Comparison of ENCODE assay signal across 16 cellular contexts in the genomic region with DNA sequence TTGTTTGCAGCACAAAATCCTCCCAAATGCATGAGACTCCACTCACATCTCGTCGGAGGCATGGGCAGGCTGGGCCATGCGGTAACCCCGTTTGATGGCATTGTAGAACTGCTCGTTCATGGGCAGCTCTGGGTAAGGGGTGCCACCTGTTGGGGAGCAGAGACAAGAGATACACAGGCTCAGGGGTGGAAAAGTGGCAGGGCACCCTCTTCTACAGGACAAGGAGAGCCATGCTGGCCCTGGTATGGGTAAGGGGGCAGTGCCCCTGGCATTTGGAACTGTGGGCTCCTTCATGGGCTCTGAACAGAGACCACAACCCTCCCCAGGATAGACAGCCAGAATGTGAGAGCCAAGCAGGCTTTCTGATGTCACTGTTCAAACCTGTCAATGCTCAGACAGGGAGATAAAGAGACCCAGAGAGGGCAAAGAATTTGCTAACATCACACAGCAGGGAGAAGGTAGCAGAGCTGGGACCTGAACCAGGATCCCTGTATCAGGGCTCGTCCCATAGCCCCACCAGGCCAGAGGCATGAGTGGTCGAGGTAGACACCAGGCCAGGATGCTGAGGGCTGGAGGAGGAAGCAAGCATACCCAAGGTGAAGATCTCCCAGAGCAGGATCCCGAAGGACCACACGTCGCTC. TPM values are rescaled to one million over a fixed set of nuclear protein-coding genes. Genes with fewer than 3 reads are reported as not detected.
DNase-seq lines count a peak whose midpoint lies in the region; ATAC-seq, FAIRE-seq and TF ChIP-seq lines count a peak whose summit lies in the region.
"Had no signal": no experiment of that assay in that cellular context is flagged by ENCODE, and none has a peak within 500 bp of the region (broad histone marks: within the 10 kb centered on the region; RNA-seq: fewer than 3 reads in every experiment).

No MANE protein-coding gene starts in this region.

- H3K9ac ChIP-seq in PC-3 (ENCODE audit: low read length), result no peak overlapping the region
- H3K9ac ChIP-seq in kidney (ENCODE audit: low read length in 2 of 2), result no peak overlapping the region

- ATAC-seq in PC-3, result peak; percentile 39; the same call in 1 of the 2 replicates
- no peak for ATAC-seq in aorta (ENCODE audit: low FRiP score)
- ATAC-seq in GM21515 (IDR thresholded peaks at IDR 0.05; ENCODE audit: unreplicated experiment), result no peak
- ATAC-seq: gastrocnemius medialis had no signal

- POLR2A ChIA-PET in PC-3 (lab: Charles Lee; ENCODE audit: unreplicated experiment), result no interaction called here

- H3K4me1 ChIP-seq in right atrium auricular region (peaks cover 0 to 8% of the 10 kb centered on the region in 2 donors), PC-3 (ENCODE audit: insufficient read depth, low read length) (no peaks in the 10 kb centered on the region), kidney (ENCODE audit: control insufficient read depth in 1 of 2, insufficient read depth in 1 of 2, low read depth in 1 of 2, low read length in 2 of 2) (no peaks in the 10 kb centered on the region), aorta (ENCODE audit: control insufficient read depth in 1 of 2, insufficient read depth in 2 of 2, low read length in 2 of 2) (no peaks in the 10 kb centered on the region)
- H3K4me1 ChIP-seq: breast epithelium, gastrocnemius medialis had no signal

- peaks cover 11% of the 10 kb centered on the region for H3K27me3 Mint-ChIP-seq in endothelial cell (ENCODE audit: unreplicated experiment)

- H3K9me3 ChIP-seq in right atrium auricular region (no peaks in the 10 kb centered on the region), PC-3 (ENCODE audit: low read length) (no peaks in the 10 kb centered on the region), kidney (ENCODE audit: control insufficient read depth in 1 of 2, low read length in 2 of 2) (no peaks in the 10 kb centered on the region), aorta (ENCODE audit: control insufficient read depth, low read length) (no peaks in the 10 kb centered on the region)
- H3K9me3 ChIP-seq: breast epithelium, gastrocnemius medialis had no signal

- H3K4me1 Mint-ChIP-seq in endothelial cell (ENCODE audit: unreplicated experiment), result peaks cover 2% of the 10 kb centered on the region

- no peak overlapping the region for H3K4me2 ChIP-seq in PC-3 (ENCODE audit: low read length)

- TF ChIP-seq CTCF in right atrium auricular region (IDR thresholded peaks at IDR 0.05) (no peak), PC-3 (conservative IDR thresholded peaks at IDR 0.05; ENCODE audit: low read depth, low read length) (no peak), kidney (IDR thresholded peaks at IDR 0.05; ENCODE audit: borderline replicate concordance, extremely low read depth, insufficient read depth) (no peak), endothelial cell (IDR thresholded peaks at IDR 0.05; ENCODE audit: unreplicated experiment) (no peak)

- BruUV-seq in PC-3 (replicated peaks; lab: Mats Ljungman, UMichigan), result no TSS peak

- H4K20me1 ChIP-seq in PC-3 (ENCODE audit: low read length), result no peaks in the 10 kb centered on the region

- H3K27ac Mint-ChIP-seq in endothelial cell (ENCODE audit: unreplicated experiment), result no peak overlapping the region

- H3K4me3 Mint-ChIP-seq in endothelial cell (ENCODE audit: unreplicated experiment), result no peak overlapping the region

- no peaks in the 10 kb centered on the region for H3K9me3 Mint-ChIP-seq in endothelial cell (ENCODE audit: unreplicated experiment)

- FAIRE-seq in kidney (lab: Jason Lieb, UNC), result no peak
- FAIRE-seq: GM12891, small intestine had no signal

- 77 to 78% methylated on average over 10 of the region's 10 CpGs for WGBS in aorta, 2 donors

- peaks cover 3% of the 10 kb centered on the region for H3K36me3 Mint-ChIP-seq in endothelial cell (ENCODE audit: low read depth, unreplicated experiment)

- no peaks in the 10 kb centered on the region for H3K27me3 ChIP-seq in right atrium auricular region
- H3K27me3 ChIP-seq in PC-3 (ENCODE audit: low read length), result no peaks in the 10 kb centered on the region
- H3K27me3 ChIP-seq in aorta (ENCODE audit: control insufficient read depth in 1 of 2, insufficient read depth in 2 of 2, low read length in 1 of 2), result no peaks in the 10 kb centered on the region
- H3K27me3 ChIP-seq: breast epithelium, gastrocnemius medialis had no signal

- H3K79me2 ChIP-seq in PC-3 (ENCODE audit: low read length), result no peaks in the 10 kb centered on the region

- H3K27ac ChIP-seq in right atrium auricular region (no peak overlapping the region), PC-3 (ENCODE audit: low read length) (no peak overlapping the region), kidney (ENCODE audit: low read depth in 2 of 2, low read length in 2 of 2) (no peak overlapping the region), aorta (ENCODE audit: low read depth in 1 of 2, low read length in 2 of 2) (no peak overlapping the region)
- H3K27ac ChIP-seq: gastrocnemius medialis had no signal

- no peaks in the 10 kb centered on the region for H3K9me2 ChIP-seq in PC-3 (replicated peaks; ENCODE audit: low read length)

- no peak overlapping the region for H2AFZ ChIP-seq in PC-3 (ENCODE audit: low read length)

- H3K4me3 ChIP-seq in right atrium auricular region (no peak overlapping the region), PC-3 (ENCODE audit: low read length) (no peak overlapping the region), kidney (ENCODE audit: low read length in 2 of 2) (no peak overlapping the region), aorta (ENCODE audit: low read length in 2 of 2) (no peak overlapping the region)
- H3K4me3 ChIP-seq: breast epithelium, gastrocnemius medialis had no signal

- H3K36me3 ChIP-seq in right atrium auricular region (peaks cover 78% of the 10 kb centered on the region), PC-3 (ENCODE audit: low read depth, low read length) (no peaks in the 10 kb centered on the region), kidney (ENCODE audit: control insufficient read depth in 1 of 2, insufficient read depth in 2 of 2, low read length in 2 of 2) (no peaks in the 10 kb centered on the region), aorta (ENCODE audit: control insufficient read depth in 1 of 2, insufficient read depth in 2 of 2, low read length in 1 of 2) (peaks cover 9 to 14% of the 10 kb centered on the region in 2 donors)
- H3K36me3 ChIP-seq: breast epithelium, gastrocnemius medialis had no signal

- CTCF ChIA-PET in PC-3 (lab: Charles Lee), result interaction anchor here (0.6 kb wide), 1 partner anchor 291 kb away, joined by 4 read pairs; no protein-coding TSS in a partner anchor

- intact Hi-C loops in cardiac septum (cut with DNase I) (no loop called here), PC-3 (cut with micrococcal nuclease) (no loop called here), kidney (cut with DNase I) (no loop called here), aorta (cut with DNase I) (no loop called here)

- H3F3A ChIP-seq in PC-3 (ENCODE audit: low read length, unreplicated experiment), result no peaks in the 10 kb centered on the region

- DNase-seq in cardiac septum (ENCODE audit: low spot score) (peak; percentile 62), right atrium auricular region (ENCODE audit: low spot score) (no peak), PC-3 (no peak), kidney (peak; percentile 43), aorta (peak; percentile 51 to 57), NCI-H526 treated with DMSO at 0.1 percent for 48 hours (lab: John Stamatoyannopoulos, UW) (no peak), endothelial cell (ENCODE audit: low spot score) (no peak)
- DNase-seq: activated CD8-positive, alpha-beta memory T cell treated with anti-CD3 and anti-CD28 coated beads for 24 hours; gastrocnemius medialis; mesendoderm; SIG-M5; small intestine had no signal

RNA-seq across cellular contexts. Expression of gene CSF1R, which starts 33.2 kb away (rescaled TPM):
- total RNA-seq in cardiac septum (11.9 TPM), right atrium auricular region (10 to 100 TPM; 11.2 to 24.6 TPM), PC-3 (2014; rRNA removed) (not detected in 2 replicates), kidney (55.8 TPM), aorta (100 to 1,000 TPM in 1 of 2 donors, 10 to 100 TPM in 1; 35.3 to 125 TPM), endothelial cell (ENCODE audit: unreplicated experiment) (2.7 TPM)
- polyA plus RNA-seq in kidney (ENCODE audit: insufficient read depth, low read depth, low replicate concordance) (7.5 TPM), aorta (10 to 100 TPM in 1 of 2 donors, 1 to 10 TPM in 1; 3.4 to 15.0 TPM)

RNA-seq across cellular contexts. Expression of gene PDGFRB, which starts 36.1 kb away (rescaled TPM):
- 54.6 TPM for total RNA-seq in cardiac septum
- 10 to 100 TPM; 68.3 to 68.7 TPM for total RNA-seq in right atrium auricular region
- 0.12 and 0.66 TPM in 2 replicates for total RNA-seq in PC-3 (2014; rRNA removed)
- 104 TPM for total RNA-seq in kidney
- polyA plus RNA-seq in kidney (ENCODE audit: insufficient read depth, low read depth, low replicate concordance), result 50.4 TPM
- 100 to 1,000 TPM; 217 to 360 TPM for total RNA-seq in aorta
- 100 to 1,000 TPM in 1 of 2 donors, 10 to 100 TPM in 1; 44.0 to 353 TPM for polyA plus RNA-seq in aorta
- total RNA-seq in endothelial cell (ENCODE audit: unreplicated experiment), result 23.7 TPM

RNA-seq across cellular contexts. Expression of gene CDX1, which starts 47.0 kb away (rescaled TPM):
- total RNA-seq in cardiac septum (0.16 TPM), right atrium auricular region (not detected), PC-3 (2014; rRNA removed) (not detected in 2 replicates), kidney (not detected), aorta (not detected), endothelial cell (ENCODE audit: unreplicated experiment) (0.59 TPM)
- polyA plus RNA-seq in kidney (ENCODE audit: insufficient read depth, low read depth, low replicate concordance) (0.39 TPM), aorta (10 to 100 TPM in 1 of 2 donors, under 1 TPM in 1; 0.69 to 30.2 TPM)
- total RNA-seq: LHCN-M2 had no signal

Comparison
In these comparisons a context has a peak if more than half of its experiments do, and no peak if none do; other contexts are left out.
1. DNase-seq: peak in cardiac septum (single experiment), kidney (single experiment) and aorta (2 of 2); none in right atrium auricular region (single experiment), PC-3 (single experiment), NCI-H526 treated with DMSO at 0.1 percent for 48 hours (single experiment) and endothelial cell (single experiment).
2. RNA of gene PDGFRB, which starts 36.1 kb away (total RNA-seq): 217 to 360 TPM in aorta, 104 TPM in kidney (single experiment), 68.3 to 68.7 TPM in right atrium auricular region, 54.6 TPM in cardiac septum (single experiment) and 23.7 TPM in endothelial cell (single experiment); 0.12 to 0.66 TPM in PC-3; every median in the first group is over 10 times any median in the second.